In genomic region chr15:43208052-43209002, GRCh38 we compare ENCODE assay signal across 28 cellular contexts. TPM values are rescaled to one million over a fixed set of nuclear protein-coding genes. Genes with fewer than 3 reads are reported as not detected.
"Had no signal": no experiment of that assay in that cellular context is flagged by ENCODE, and none has a peak within 500 bp of the region (broad histone marks: within the 10 kb centered on the region; RNA-seq: fewer than 3 reads in every experiment).

No MANE protein-coding gene starts in this region.

- H3K27ac ChIP-seq: breast epithelium, esophagus squamous epithelium, heart right ventricle, left lung, lower lobe of right lung, right lobe of liver, thoracic aorta, upper lobe of left lung, vagina had no signal

- H3K9me3 Mint-ChIP-seq: activated naive CD4-positive, alpha-beta T cell treated with anti-CD3 and anti-CD28 coated beads, Interleukin-2, amount 50 U/mL, for 72 hours; activated T-cell treated with anti-CD3 and anti-CD28 coated beads, Interleukin-2, amount 50 U/mL, for 72 hours; dendritic cell treated with granulocyte-macrophage colony-stimulating factor and Interleukin-4, amounts not matched to agents 40 ng/mL and 50 ng/mL, for 4 days; naive thymus-derived CD8-positive, alpha-beta T cell; neural crest cell; T-helper 2 cell treated with Interferon-gamma antibody and Interleukin-4, amounts not matched to agents 5 μg/mL and 100 μg/mL, for 36 hours had no signal

- H3K4me1 ChIP-seq: breast epithelium, left lung, lower lobe of right lung, right lobe of liver, upper lobe of left lung, vagina had no signal

- H3K36me3 Mint-ChIP-seq: activated CD8-positive, alpha-beta memory T cell treated with anti-CD3 and anti-CD28 coated beads, Interleukin-2, amount 10 ng/mL, durations not matched to agents 7 days and 5 days; activated naive CD4-positive, alpha-beta T cell treated with anti-CD3 and anti-CD28 coated beads, Interleukin-2, amount 50 U/mL, for 72 hours; naive thymus-derived CD8-positive, alpha-beta T cell had no signal

- H3K4me3 ChIP-seq: breast epithelium, esophagus squamous epithelium, heart right ventricle, left lung, lower lobe of right lung, right lobe of liver, thoracic aorta, upper lobe of left lung, vagina had no signal

- H3K27me3 ChIP-seq: breast epithelium, right lobe of liver, vagina had no signal

- ATAC-seq: activated CD4-positive, alpha-beta T cell treated with anti-CD3 and anti-CD28 coated beads for 36 hours; activated CD8-positive, alpha-beta memory T cell treated with anti-CD3 and anti-CD28 coated beads, Interleukin-2, amount 10 ng/mL, durations not matched to agents 7 days and 5 days; activated CD8-positive, alpha-beta T cell treated with anti-CD3 and anti-CD28 coated beads, Interleukin-2, amount 10 ng/mL, durations not matched to agents 7 days and 5 days; activated naive CD4-positive, alpha-beta T cell treated with anti-CD3 and anti-CD28 coated beads, Interleukin-2, amount 50 U/mL, for 72 hours; activated T-cell treated with anti-CD3 and anti-CD28 coated beads, Interleukin-2, amount 50 U/mL, for 72 hours; left lung; lower lobe of right lung; naive thymus-derived CD8-positive, alpha-beta T cell; stimulated activated naive CD8-positive, alpha-beta T cell treated with anti-CD3 and anti-CD28 coated beads, Interleukin-15, Interleukin-2, amounts not matched to agents 100 U/mL and 50 U/mL, for 24 hours had no signal

- DNase-seq: activated CD4-positive, alpha-beta T cell treated with anti-CD3 and anti-CD28 coated beads for 36 hours; activated CD4-positive, CD25-positive, alpha-beta regulatory T cell; activated CD8-positive, alpha-beta memory T cell treated with anti-CD3 and anti-CD28 coated beads, Interleukin-2, amount 10 ng/mL, durations not matched to agents 7 days and 5 days; activated CD8-positive, alpha-beta T cell treated with anti-CD3 and anti-CD28 coated beads, Interleukin-2, amount 10 ng/mL, durations not matched to agents 7 days and 5 days; activated naive CD4-positive, alpha-beta T cell; activated T-cell treated with anti-CD3 and anti-CD28 coated beads, Interleukin-2, amount 50 U/mL, for 72 hours; central memory CD4-positive, alpha-beta T cell; esophagus squamous epithelium; foreskin melanocyte; heart right ventricle; left lung; lower lobe of right lung; mesenchymal stem cell; naive thymus-derived CD8-positive, alpha-beta T cell; stimulated activated CD4-positive, alpha-beta T cell treated with anti-CD3 and anti-CD28 coated beads, Interleukin-2, amount 100 ng/mL, for 48 hours; stimulated activated naive CD8-positive, alpha-beta T cell treated with anti-CD3 and anti-CD28 coated beads, Interleukin-15, Interleukin-2, amounts not matched to agents 100 U/mL and 50 U/mL, for 24 hours had no signal

- H3K9me3 ChIP-seq: breast epithelium, esophagus squamous epithelium, heart right ventricle, left lung, lower lobe of right lung, right lobe of liver, thoracic aorta, upper lobe of left lung, vagina had no signal

- H3K4me3 Mint-ChIP-seq: activated CD4-positive, alpha-beta T cell treated with anti-CD3 and anti-CD28 coated beads for 36 hours; activated CD8-positive, alpha-beta memory T cell treated with anti-CD3 and anti-CD28 coated beads, Interleukin-2, amount 10 ng/mL, durations not matched to agents 7 days and 5 days; activated CD8-positive, alpha-beta T cell treated with anti-CD3 and anti-CD28 coated beads, Interleukin-2, amount 10 ng/mL, durations not matched to agents 7 days and 5 days; activated T-cell treated with anti-CD3 and anti-CD28 coated beads, Interleukin-2, amount 50 U/mL, for 72 hours; dendritic cell treated with granulocyte-macrophage colony-stimulating factor and Interleukin-4, amounts not matched to agents 40 ng/mL and 50 ng/mL, for 4 days; naive thymus-derived CD8-positive, alpha-beta T cell; neural crest cell; T-helper 2 cell treated with Interferon-gamma antibody and Interleukin-4, amounts not matched to agents 5 μg/mL and 100 μg/mL, for 36 hours had no signal

- H3K36me3 ChIP-seq: breast epithelium, esophagus squamous epithelium, heart right ventricle, left lung, lower lobe of right lung, right lobe of liver, thoracic aorta, upper lobe of left lung, vagina had no signal

- H3K27ac Mint-ChIP-seq: activated CD4-positive, alpha-beta T cell treated with anti-CD3 and anti-CD28 coated beads for 36 hours; activated CD8-positive, alpha-beta memory T cell treated with anti-CD3 and anti-CD28 coated beads, Interleukin-2, amount 10 ng/mL, durations not matched to agents 7 days and 5 days; activated CD8-positive, alpha-beta T cell treated with anti-CD3 and anti-CD28 coated beads, Interleukin-2, amount 10 ng/mL, durations not matched to agents 7 days and 5 days; activated T-cell treated with anti-CD3 and anti-CD28 coated beads, Interleukin-2, amount 50 U/mL, for 72 hours; dendritic cell treated with granulocyte-macrophage colony-stimulating factor and Interleukin-4, amounts not matched to agents 40 ng/mL and 50 ng/mL, for 4 days; naive thymus-derived CD8-positive, alpha-beta T cell; T-helper 2 cell treated with Interferon-gamma antibody and Interleukin-4, amounts not matched to agents 5 μg/mL and 100 μg/mL, for 36 hours had no signal

RNA-seq across cellular contexts. Expression of gene EPB42, which starts 12.5 kb away (rescaled TPM):
- total RNA-seq: activated CD4-positive, alpha-beta T cell treated with anti-CD3 and anti-CD28 coated beads for 36 hours; activated CD8-positive, alpha-beta memory T cell treated with anti-CD3 and anti-CD28 coated beads, Interleukin-2, amount 10 ng/mL, durations not matched to agents 7 days and 5 days; activated CD8-positive, alpha-beta T cell treated with anti-CD3 and anti-CD28 coated beads, Interleukin-2, amount 10 ng/mL, durations not matched to agents 7 days and 5 days; activated naive CD4-positive, alpha-beta T cell treated with anti-CD3 and anti-CD28 coated beads, Interleukin-2, amount 50 U/mL, for 72 hours; activated T-cell treated with anti-CD3 and anti-CD28 coated beads, Interleukin-2, amount 50 U/mL, for 72 hours; esophagus squamous epithelium; glomerular endothelial cell; left lung; lower lobe of right lung; naive thymus-derived CD8-positive, alpha-beta T cell; neural crest cell; renal cortical epithelial cell; thoracic aorta; vagina had no signal

RNA-seq across cellular contexts. Expression of gene TGM5, which starts 58.4 kb away (rescaled TPM):
- total RNA-seq: activated CD4-positive, alpha-beta T cell treated with anti-CD3 and anti-CD28 coated beads for 36 hours; activated T-cell treated with anti-CD3 and anti-CD28 coated beads, Interleukin-2, amount 50 U/mL, for 72 hours; glomerular endothelial cell; heart right ventricle; left lung; naive thymus-derived CD8-positive, alpha-beta T cell; neural crest cell; right lobe of liver; skeletal muscle tissue; thoracic aorta had no signal
